ENCODE assay signal across 12 cellular contexts in the genomic region with DNA sequence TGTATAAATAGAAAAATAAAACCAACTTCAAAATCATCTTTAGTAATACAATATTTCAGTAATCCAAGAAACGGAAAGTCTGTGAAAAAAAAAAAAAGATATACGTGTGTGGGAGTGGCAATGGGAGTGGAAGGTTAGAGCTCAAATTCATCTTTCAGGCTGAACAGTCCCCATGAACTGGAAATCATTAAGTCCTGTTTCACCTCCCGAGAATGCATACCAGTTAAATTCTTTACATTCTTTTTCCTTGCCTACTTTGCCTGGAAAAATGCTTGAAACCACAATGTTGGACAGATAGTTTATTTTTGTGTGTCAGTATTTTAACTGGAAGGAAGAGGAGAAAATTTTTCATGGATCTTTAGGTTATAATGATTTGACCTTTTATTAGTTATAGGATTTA.
DNase-seq lines count a peak whose midpoint lies in the region; ATAC-seq, FAIRE-seq and TF ChIP-seq lines count a peak whose summit lies in the region.
"Had no signal": no experiment of that assay in that cellular context is flagged by ENCODE, and none has a peak within 500 bp of the region (broad histone marks: within the 10 kb centered on the region; RNA-seq: fewer than 3 reads in every experiment).

No MANE protein-coding gene starts in this region.

- CTCF ChIA-PET in HCT116 (lab: Charles Lee) = no interaction called here

- H3K9me3 ChIP-seq in HCT116 (ENCODE audit: control insufficient read depth in 1 of 2, insufficient read depth in 1 of 2, low read depth in 1 of 2, low read length in 2 of 2) (no peaks in the 10 kb centered on the region), keratinocyte (ENCODE audit: control insufficient read depth, low read depth, low read length) (no peaks in the 10 kb centered on the region)
- H3K9me3 ChIP-seq: adrenal gland, BLaER1 had no signal

- POLR2A ChIA-PET in HCT116 (lab: Charles Lee) = no interaction called here

- RAD21 ChIA-PET in HCT116 (lab: Charles Lee; ENCODE audit: low non-redundant PET in 1 of 2, low total read pairs in 2 of 2, uncharacterized antibody in 2 of 2, unreplicated experiment in 2 of 2) = no interaction called here

- no peaks in the 10 kb centered on the region for H3K9me1 ChIP-seq in keratinocyte (ENCODE audit: control insufficient read depth, extremely low read depth, insufficient read depth, low read length)

- H3K27me3 ChIP-seq in HCT116 (ENCODE audit: insufficient read depth, low read length) = no peaks in the 10 kb centered on the region
- no peaks in the 10 kb centered on the region for H3K27me3 ChIP-seq in keratinocyte (ENCODE audit: control insufficient read depth, extremely low read depth, insufficient read depth, low read length)
- H3K27me3 ChIP-seq: adrenal gland, BLaER1 had no signal

- H3K36me3 ChIP-seq in HCT116 (ENCODE audit: control insufficient read depth in 1 of 2, insufficient read depth in 2 of 2, low read length in 2 of 2) (no peaks in the 10 kb centered on the region), keratinocyte (ENCODE audit: control insufficient read depth in 2 of 2, extremely low read depth in 1 of 2, insufficient read depth in 2 of 2, low read length in 2 of 2) (no peaks in the 10 kb centered on the region)
- H3K36me3 ChIP-seq: adrenal gland, BLaER1 had no signal

- H4K20me1 ChIP-seq in HCT116 (ENCODE audit: insufficient read depth) (no peaks in the 10 kb centered on the region), keratinocyte (ENCODE audit: control insufficient read depth, extremely low read depth, insufficient read depth, low read length) (no peaks in the 10 kb centered on the region)
- H4K20me1 ChIP-seq: BLaER1 had no signal

- TF ChIP-seq CTCF in HCT116 (IDR thresholded peaks at IDR 0.05 in 2 of 3, conservative IDR thresholded peaks at IDR 0.05 in 1 of 3; ENCODE audit: borderline replicate concordance in 1 of 3, insufficient read depth in 1 of 3, low read depth in 2 of 3, low read length in 2 of 3) = no peak
- TF ChIP-seq CTCF in keratinocyte (optimal IDR thresholded peaks at IDR 0.05 in 1 of 3, IDR thresholded peaks at IDR 0.05 in 1 of 3, conservative IDR thresholded peaks at IDR 0.05 in 1 of 3; ENCODE audit: extremely low read depth in 1 of 3, insufficient read depth in 2 of 3, low read length in 3 of 3) = no peak

- intact Hi-C loops in HCT116 (cut with micrococcal nuclease) = no loop called here

- dilution Hi-C loops in keratinocyte (cut with MboI; ENCODE audit: extremely low pct_ligation_motif_present, low sequenced_read_pairs) = no loop called here

- no peak overlapping the region for H3K9ac ChIP-seq in HCT116 (ENCODE audit: low read length)
- H3K9ac ChIP-seq in keratinocyte (ENCODE audit: control insufficient read depth, extremely low read depth, insufficient read depth, low read length) = no peak overlapping the region
- H3K9ac ChIP-seq: BLaER1 had no signal

- H2AFZ ChIP-seq in HCT116 (ENCODE audit: low read depth, low read length, poor library complexity, severe bottlenecking) (peak overlapping the region; percentile 28), keratinocyte (ENCODE audit: control insufficient read depth, low read length) (no peak overlapping the region)

- H3K4me1 ChIP-seq in HCT116 (ENCODE audit: control insufficient read depth in 1 of 2, insufficient read depth in 2 of 2, low read length in 2 of 2) = peaks cover 8 to 17% of the 10 kb centered on the region in 2 experiments; a peak in 3 of 4 replicates
- H3K4me1 ChIP-seq in keratinocyte (ENCODE audit: control insufficient read depth, extremely low read depth, insufficient read depth, low read length) = peaks cover 14% of the 10 kb centered on the region
- H3K4me1 ChIP-seq: adrenal gland, BLaER1 had no signal

- ATAC-seq in HCT116 (peak; percentile 73), GM18520 (IDR thresholded peaks at IDR 0.05; ENCODE audit: unreplicated experiment) (no peak)

- BruUV-seq in HCT116 (replicated peaks; lab: Mats Ljungman, UMichigan) = no TSS peak

- FAIRE-seq in A204.1 (lab: Jason Lieb, UNC) = peak; percentile 91
- FAIRE-seq in keratinocyte (lab: Jason Lieb, UNC) = peak; percentile 80

- H3K4me3 ChIP-seq in HCT116 (replicated peaks in 1 of 2; ENCODE audit: low read depth in 1 of 2, low read length in 2 of 2) (no peak overlapping the region), keratinocyte (ENCODE audit: control insufficient read depth in 2 of 3, extremely low read depth in 1 of 3, insufficient read depth in 2 of 3, low read depth in 1 of 3, low read length in 3 of 3) (no peak overlapping the region)
- H3K4me3 ChIP-seq: adrenal gland, BLaER1 had no signal

- TF ChIP-seq POLR2A in HCT116 (IDR thresholded peaks at IDR 0.05; ENCODE audit: borderline replicate concordance, extremely low read depth, insufficient read depth, insufficient read length) = no peak
- TF ChIP-seq POLR2A in erythroblast (IDR thresholded peaks at IDR 0.05; ENCODE audit: low read length) = no peak

- H3K4me2 ChIP-seq in HCT116 (ENCODE audit: low read length) = peak overlapping the region; percentile 49
- peak overlapping the region; percentile 26 for H3K4me2 ChIP-seq in keratinocyte (ENCODE audit: control insufficient read depth, extremely low read depth, insufficient read depth, low read depth, low read length)
- H3K4me2 ChIP-seq: BLaER1 had no signal

- H3K9me2 ChIP-seq in HCT116 (ENCODE audit: insufficient read depth) = 0 out of 2 replicates have a peak, but pooled peaks cover 3% of the 10 kb centered on the region

- H3K79me2 ChIP-seq in HCT116 (ENCODE audit: insufficient read depth, low read length) (no peaks in the 10 kb centered on the region), keratinocyte (ENCODE audit: control insufficient read depth, insufficient read depth, low read length) (no peaks in the 10 kb centered on the region)

- H3K27ac ChIP-seq in HCT116 (ENCODE audit: low read depth, low read length) (no peak overlapping the region), keratinocyte (ENCODE audit: control insufficient read depth, insufficient read depth, low read length) (no peak overlapping the region)
- H3K27ac ChIP-seq: adrenal gland, BLaER1 had no signal

- DNase-seq in HCT116 (ENCODE audit: low read depth, low spot score) (peak; percentile 6), amniotic stem cell (lab: John Stamatoyannopoulos, UW) (peak; percentile 59), keratinocyte (ENCODE audit: low read depth, low spot score) (no peak), NCI-H1930 (lab: John Stamatoyannopoulos, UW) (no peak), erythroblast (lab: John Stamatoyannopoulos, UW) (no peak)
- no peak for DNase-seq in NK-92 treated with Interleukin-12 subunit alpha and Interleukin-12 subunit beta, amount 100 ng/mL, for 24 hours (lab: John Stamatoyannopoulos, UW)
- DNase-seq: adrenal gland, naive B cell, NCI-H1436 treated with DMSO at 0.1 percent for 48 hours had no signal

- no peak for TF ChIP-seq RAD21 in HCT116 (IDR thresholded peaks at IDR 0.05; ENCODE audit: low read depth)

TF ChIP-seq in HCT116, 20 proteins besides CTCF, POLR2A, EP300 and RAD21 (continues in another document):
- no peak for TF ChIP-seq SRF (IDR thresholded peaks at IDR 0.05; ENCODE audit: low read depth)
- TF ChIP-seq, protein P1, sequence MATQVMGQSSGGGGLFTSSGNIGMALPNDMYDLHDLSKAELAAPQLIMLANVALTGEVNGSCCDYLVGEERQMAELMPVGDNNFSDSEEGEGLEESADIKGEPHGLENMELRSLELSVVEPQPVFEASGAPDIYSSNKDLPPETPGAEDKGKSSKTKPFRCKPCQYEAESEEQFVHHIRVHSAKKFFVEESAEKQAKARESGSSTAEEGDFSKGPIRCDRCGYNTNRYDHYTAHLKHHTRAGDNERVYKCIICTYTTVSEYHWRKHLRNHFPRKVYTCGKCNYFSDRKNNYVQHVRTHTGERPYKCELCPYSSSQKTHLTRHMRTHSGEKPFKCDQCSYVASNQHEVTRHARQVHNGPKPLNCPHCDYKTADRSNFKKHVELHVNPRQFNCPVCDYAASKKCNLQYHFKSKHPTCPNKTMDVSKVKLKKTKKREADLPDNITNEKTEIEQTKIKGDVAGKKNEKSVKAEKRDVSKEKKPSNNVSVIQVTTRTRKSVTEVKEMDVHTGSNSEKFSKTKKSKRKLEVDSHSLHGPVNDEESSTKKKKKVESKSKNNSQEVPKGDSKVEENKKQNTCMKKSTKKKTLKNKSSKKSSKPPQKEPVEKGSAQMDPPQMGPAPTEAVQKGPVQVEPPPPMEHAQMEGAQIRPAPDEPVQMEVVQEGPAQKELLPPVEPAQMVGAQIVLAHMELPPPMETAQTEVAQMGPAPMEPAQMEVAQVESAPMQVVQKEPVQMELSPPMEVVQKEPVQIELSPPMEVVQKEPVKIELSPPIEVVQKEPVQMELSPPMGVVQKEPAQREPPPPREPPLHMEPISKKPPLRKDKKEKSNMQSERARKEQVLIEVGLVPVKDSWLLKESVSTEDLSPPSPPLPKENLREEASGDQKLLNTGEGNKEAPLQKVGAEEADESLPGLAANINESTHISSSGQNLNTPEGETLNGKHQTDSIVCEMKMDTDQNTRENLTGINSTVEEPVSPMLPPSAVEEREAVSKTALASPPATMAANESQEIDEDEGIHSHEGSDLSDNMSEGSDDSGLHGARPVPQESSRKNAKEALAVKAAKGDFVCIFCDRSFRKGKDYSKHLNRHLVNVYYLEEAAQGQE (IDR thresholded peaks at IDR 0.05; ENCODE audit: low read depth) = no peak
- TF ChIP-seq FOSL1 (IDR thresholded peaks at IDR 0.05; ENCODE audit: low read depth) = no peak
- TF ChIP-seq ZFX (IDR thresholded peaks at IDR 0.05) = no peak
- TF ChIP-seq TCF7L2 (IDR thresholded peaks at IDR 0.05; ENCODE audit: borderline replicate concordance, extremely low read depth, insufficient read depth, insufficient read length) = no peak
- no peak for TF ChIP-seq SP1 (IDR thresholded peaks at IDR 0.05; ENCODE audit: low read depth)
- TF ChIP-seq EZH2 (IDR thresholded peaks at IDR 0.05) = no peak
- TF ChIP-seq ATF3 (IDR thresholded peaks at IDR 0.05) = no peak
- TF ChIP-seq EZH2phosphoT487 (IDR thresholded peaks at IDR 0.05; ENCODE audit: borderline replicate concordance) = no peak
- no peak for TF ChIP-seq CBX3 (IDR thresholded peaks at IDR 0.05; ENCODE audit: low read depth)
- no peak for TF ChIP-seq CEBPB (IDR thresholded peaks at IDR 0.05; ENCODE audit: low read depth)
- TF ChIP-seq, protein P2, sequence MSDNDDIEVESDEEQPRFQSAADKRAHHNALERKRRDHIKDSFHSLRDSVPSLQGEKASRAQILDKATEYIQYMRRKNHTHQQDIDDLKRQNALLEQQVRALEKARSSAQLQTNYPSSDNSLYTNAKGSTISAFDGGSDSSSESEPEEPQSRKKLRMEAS (IDR thresholded peaks at IDR 0.05) = no peak
- TF ChIP-seq EGR1 (IDR thresholded peaks at IDR 0.05; ENCODE audit: low read depth) = no peak
- TF ChIP-seq ELF1 (IDR thresholded peaks at IDR 0.05; ENCODE audit: borderline replicate concordance, low read depth) = no peak
- TF ChIP-seq ZNF274 (IDR thresholded peaks at IDR 0.05; ENCODE audit: low read depth, low read length) = no peak
- TF ChIP-seq JUND (IDR thresholded peaks at IDR 0.05) = no peak

Comparison
In these comparisons a context has a peak if more than half of its experiments do, and no peak if none do; other contexts are left out.
1. DNase-seq: peak in HCT116 (single experiment) and amniotic stem cell (single experiment); none in keratinocyte (single experiment), NK-92 treated with Interleukin-12 subunit alpha and Interleukin-12 subunit beta, amount 100 ng/mL, for 24 hours (single experiment), NCI-H1930 (0 of 2) and erythroblast (0 of 2).